In genomic region chr10:114393886-114394285, GRCh38 we compare ENCODE assay signal across 2 cellular contexts.
A peak's percentile ranks its signal among the peaks of the same experiment; 100 is the strongest.
TF ChIP-seq lines count a peak whose summit lies in the region.

No MANE protein-coding gene starts in this region.

TF ChIP-seq in IMR-90, 13 proteins besides CTCF, POLR2A, EP300 and RAD21:
- TF ChIP-seq CEBPB (IDR thresholded peaks at IDR 0.05; ENCODE audit: low read depth, low read length) (no peak), FOS (IDR thresholded peaks at IDR 0.05; ENCODE audit: low read depth, low read length) (no peak), MAZ (IDR thresholded peaks at IDR 0.05; ENCODE audit: borderline replicate concordance, low read depth, low read length) (no peak), RFX5 (IDR thresholded peaks at IDR 0.05; ENCODE audit: low read depth, low read length) (no peak), CHD1 (IDR thresholded peaks at IDR 0.05; ENCODE audit: low read depth, low read length) (no peak), RCOR1 (IDR thresholded peaks at IDR 0.05; ENCODE audit: insufficient replicate concordance, low read length) (no peak), MAFK (IDR thresholded peaks at IDR 0.05; ENCODE audit: low read depth, low read length) (no peak), USF2 (IDR thresholded peaks at IDR 0.05; ENCODE audit: low read depth, low read length) (no peak)

TF ChIP-seq in endothelial cell of umbilical vein, 7 proteins besides CTCF, POLR2A, EP300 and RAD21:
- peak; percentile 38 for TF ChIP-seq EZH2 (IDR thresholded peaks at IDR 0.05; ENCODE audit: borderline replicate concordance, low read depth, low read length, severe bottlenecking)
- no peak for TF ChIP-seq POLR2AphosphoS5 (IDR thresholded peaks at IDR 0.05; ENCODE audit: insufficient read depth, low read depth, low read length)
TF ChIP-seq in endothelial cell of umbilical vein: peak in this region for 1.
